24 cellular contexts compared by ENCODE assay signal in genomic region chr20:38924718-38925117, GRCh38. TPM values are rescaled to one million over a fixed set of nuclear protein-coding genes. Genes with fewer than 3 reads are reported as not detected.
DNase-seq lines count a peak whose midpoint lies in the region; ATAC-seq, FAIRE-seq and TF ChIP-seq lines count a peak whose summit lies in the region.
"Had no signal": no experiment of that assay in that cellular context is flagged by ENCODE, and none has a peak within 500 bp of the region (broad histone marks: within the 10 kb centered on the region; RNA-seq: fewer than 3 reads in every experiment).

No MANE protein-coding gene starts in this region.

- TF ChIP-seq CTCF in HepG2 (CRISPR knock-in tag; IDR thresholded peaks at IDR 0.05) (no peak), right lobe of liver (IDR thresholded peaks at IDR 0.05) (no peak), WTC11 (IDR thresholded peaks at IDR 0.05) (no peak)

- no peak overlapping the region for H2AFZ ChIP-seq in HepG2 (ENCODE audit: low read length)

- H3K4me1 ChIP-seq in HepG2 (ENCODE audit: insufficient read depth, low read length) = peaks cover 42% of the 10 kb centered on the region
- peaks cover 0 to 9% (median 2%) of the 10 kb centered on the region in 4 donors for H3K4me1 ChIP-seq in right lobe of liver
- H3K4me1 ChIP-seq: colonic mucosa had no signal

- H3K36me3 ChIP-seq in HepG2 (replicated peaks in 1 of 2; ENCODE audit: control insufficient read depth in 1 of 2, insufficient read depth in 2 of 2, low read length in 2 of 2) (no peaks in the 10 kb centered on the region), right lobe of liver (no peaks in the 10 kb centered on the region)
- H3K36me3 ChIP-seq: colonic mucosa, pancreas, Peyer's patch, uterus had no signal

- H3K27me3 Mint-ChIP-seq in WTC11 (ENCODE audit: low read depth) = no peaks in the 10 kb centered on the region
- peaks cover 5% of the 10 kb centered on the region for H3K27me3 Mint-ChIP-seq in memory B cell

- FAIRE-seq in HepG2 (lab: Jason Lieb, UNC) = no peak
- FAIRE-seq: GM18507, pancreas had no signal

- in situ Hi-C loops in HepG2 (cut with HindIII; ENCODE audit: extremely low pct_ligation_motif_present, low pct_unique_long_range_greater_than_20kb) = loop anchor here (5.0 kb wide), 1 partner anchor 123 kb away; no protein-coding TSS in a partner anchor

- TF ChIP-seq POLR2A in HepG2 (IDR thresholded peaks at IDR 0.05; ENCODE audit: insufficient read depth in 1 of 2, low read depth in 2 of 2, low read length in 2 of 2) (no peak), right lobe of liver (IDR thresholded peaks at IDR 0.05) (no peak)

- no peak for TF ChIP-seq RAD21 in HepG2 (CRISPR knock-in tag; IDR thresholded peaks at IDR 0.05)

- peaks cover 5 to 23% of the 10 kb centered on the region in 2 experiments; a peak in 4 of 5 replicates for H3K27me3 ChIP-seq in HepG2 (ENCODE audit: control insufficient read depth in 1 of 2, insufficient read depth in 2 of 2, low read length in 2 of 2)
- H3K27me3 ChIP-seq in right lobe of liver = no peaks in the 10 kb centered on the region
- H3K27me3 ChIP-seq: colonic mucosa, pancreas, Peyer's patch, SJCRH30, uterus had no signal

- CTCF ChIA-PET in HepG2 (lab: Yijun Ruan, JAX; ENCODE audit: low intra/inter-chr PET ratio, low total read pairs) = interaction anchor here (1.9 to 2.2 kb wide), 2 partner anchors 31 to 123 kb away, joined by 9 to 21 read pairs; no protein-coding TSS in a partner anchor
- CTCF ChIA-PET in WTC11 (lab: Charles Lee) = no interaction called here

- H3K79me2 ChIP-seq in HepG2 (ENCODE audit: insufficient read depth, low read length) = peaks cover 33% of the 10 kb centered on the region

- no peak for TF ChIP-seq EP300 in HepG2 (IDR thresholded peaks at IDR 0.05; ENCODE audit: low read depth in 2 of 2, low read length in 2 of 2)
- no peak for TF ChIP-seq EP300 in HepG2 (CRISPR knock-in tag; IDR thresholded peaks at IDR 0.05; ENCODE audit: borderline replicate concordance)

- H3K4me3 ChIP-seq in HepG2 (replicated peaks in 1 of 3; ENCODE audit: insufficient read depth in 1 of 3, low read depth in 2 of 3, low read length in 3 of 3) (no peak overlapping the region), right lobe of liver (no peak overlapping the region)
- H3K4me3 ChIP-seq: colonic mucosa, pancreas, Peyer's patch, SJCRH30, uterus had no signal

- H3K9me3 ChIP-seq in HepG2 (ENCODE audit: low read length) (no peaks in the 10 kb centered on the region), right lobe of liver (no peaks in the 10 kb centered on the region)
- H3K9me3 ChIP-seq: colonic mucosa, pancreas, Peyer's patch, SJCRH30, uterus had no signal

- no TSS peak for BruUV-seq in HepG2 (replicated peaks; lab: Mats Ljungman, UMichigan)

- 83% methylated on average over 2 of the region's 2 CpGs for WGBS in HepG2 (ENCODE audit: low lambda C conversion rate)
- WGBS in right lobe of liver (ENCODE audit: insufficient coverage, low coverage, low lambda C conversion rate, missing lambda C conversion rate) = 86% methylated on average over 2 of the region's 2 CpGs

- H3K36me3 Mint-ChIP-seq in WTC11 (peaks cover 10% of the 10 kb centered on the region), memory B cell (peaks cover 5% of the 10 kb centered on the region)

- no peak for ATAC-seq in HepG2
- ATAC-seq in right lobe of liver = no peak
- no peak for ATAC-seq in WTC11
- no peak for ATAC-seq in memory B cell (ENCODE audit: low read depth)
- ATAC-seq: activated T-cell treated with anti-CD3 and anti-CD28 coated beads, Interleukin-2, amount 50 U/mL, for 4 hours; pancreas had no signal

- H3K9me3 Mint-ChIP-seq in WTC11 = no peaks in the 10 kb centered on the region
- H3K9me3 Mint-ChIP-seq in memory B cell = no peaks in the 10 kb centered on the region
- H3K9me3 Mint-ChIP-seq: activated T-cell treated with anti-CD3 and anti-CD28 coated beads, Interleukin-2, amount 50 U/mL, for 4 hours had no signal

- H3K27ac ChIP-seq in HepG2 (ENCODE audit: extremely low read length, insufficient read depth, low read length) (no peak overlapping the region), right lobe of liver (no peak overlapping the region)
- H3K27ac ChIP-seq: C4-2B, colonic mucosa, pancreas, Peyer's patch, SJCRH30, uterus, WERI-Rb-1 had no signal

- POLR2A ChIA-PET in HepG2 (lab: Yijun Ruan, JAX) (no interaction called here), WTC11 (lab: Charles Lee) (interaction anchor here (1.0 kb wide), 1 partner anchor 120 kb away, joined by 3 read pairs; the partner anchor contains the start of gene PPP1R16B)

- no peak overlapping the region for H3K4me2 ChIP-seq in HepG2 (ENCODE audit: low read depth, low read length)

- H3K4me3 Mint-ChIP-seq in WTC11 = no peak overlapping the region
- peak overlapping the region; percentile 22 for H3K4me3 Mint-ChIP-seq in memory B cell

- DNase-seq in HepG2 (ENCODE audit: low spot score) (no peak), right lobe of liver (no peak), WTC11 (ENCODE audit: low spot score) (no peak), memory B cell (ENCODE audit: low spot score in 2 of 2) (no peak), NCI-H2171 treated with DMSO at 0.1 percent for 48 hours (lab: John Stamatoyannopoulos, UW) (no peak), NCI-H2227 (lab: John Stamatoyannopoulos, UW; ENCODE audit: unreplicated experiment) (no peak), NCI-H2196 treated with DMSO at 0.1 percent for 48 hours (lab: John Stamatoyannopoulos, UW; ENCODE audit: unreplicated experiment) (no peak), D341Med (ENCODE audit: low spot score) (no peak)
- DNase-seq: activated CD8-positive, alpha-beta memory T cell treated with anti-CD3 and anti-CD28 coated beads for 24 hours; activated T-cell treated with anti-CD3 and anti-CD28 coated beads, Interleukin-2, amount 50 U/mL, for 4 hours; colonic mucosa; DMS53; GDM1; mammary epithelial cell; NCI-H1105; NCI-H2081; NCI-H510A; pancreas; Peyer's patch; SJCRH30; uterus; WERI-Rb-1 had no signal

- H3K4me1 Mint-ChIP-seq in WTC11 (peaks cover 21% of the 10 kb centered on the region), memory B cell (peaks cover 17% of the 10 kb centered on the region)

- intact Hi-C loops in HepG2 (cut with micrococcal nuclease; ENCODE audit: unreplicated experiment) = no loop called here
- intact Hi-C loops in right lobe of liver (cut with DNase I) = no loop called here

- no peak overlapping the region for H3K27ac Mint-ChIP-seq in WTC11
- peak overlapping the region; percentile 16 for H3K27ac Mint-ChIP-seq in memory B cell

- H4K20me1 ChIP-seq in HepG2 (ENCODE audit: insufficient read depth, low read length) = peaks cover 10% of the 10 kb centered on the region; the same call in 1 of the 2 replicates

- H3K9ac ChIP-seq in HepG2 (ENCODE audit: insufficient read depth, low read depth, low read length) = no peak overlapping the region

RNA-seq across cellular contexts. Expression of gene FAM83D, which starts 1.5 kb away (rescaled TPM):
- 64.0 and 76.5 TPM in 2 replicates for total RNA-seq in HepG2 (2016; rRNA removed; fragmentation: Illumina TruSeq; extraction: Trizol)
- total RNA-seq in HepG2 (2016; cell fraction: cytosol; rRNA removed; fragmentation: Illumina TruSeq; extraction: Trizol; ENCODE audit: low read depth) = 7.7 and 8.1 TPM in 2 replicates
- 64.0 and 71.6 TPM in 2 replicates for total RNA-seq in HepG2 (2016; cell fraction: insoluble cytoplasmic fraction; rRNA removed; fragmentation: Illumina TruSeq; extraction: Trizol)
- total RNA-seq in HepG2 (2016; cell fraction: membrane; rRNA removed; fragmentation: Illumina TruSeq; extraction: Trizol) = 21.2 and 23.0 TPM in 2 replicates
- 31.3 and 37.7 TPM in 2 replicates for total RNA-seq in HepG2 (2016; cell fraction: nucleus; rRNA removed; fragmentation: Illumina TruSeq; extraction: Trizol)
- polyA plus RNA-seq in HepG2 (2011; rRNA removed) = 26.7 and 51.4 TPM in 2 replicates
- 28.2 and 38.6 TPM in 2 replicates for polyA plus RNA-seq in HepG2 (2011; cell fraction: cytosol; rRNA removed)
- polyA plus RNA-seq in HepG2 (2011; cell fraction: nucleus; rRNA removed) = 23.7 and 42.3 TPM in 2 replicates
- polyA plus RNA-seq in HepG2 (2012) = 13.4 and 27.1 TPM in 2 replicates
- 3.9 and 4.0 TPM in 2 replicates for polyA plus RNA-seq in HepG2 (2016; cell fraction: cytosol; fragmentation: Illumina TruSeq; extraction: Trizol; ENCODE audit: low read depth)
- 80.4 and 80.8 TPM in 2 replicates for polyA plus RNA-seq in HepG2 (2016; cell fraction: insoluble cytoplasmic fraction; fragmentation: Illumina TruSeq; extraction: Trizol; ENCODE audit: low read depth)
- polyA plus RNA-seq in HepG2 (2016; cell fraction: membrane; fragmentation: Illumina TruSeq; extraction: Trizol; ENCODE audit: low read depth) = 11.5 and 12.2 TPM in 2 replicates
- polyA plus RNA-seq in HepG2 (2016; cell fraction: nucleus; fragmentation: Illumina TruSeq; extraction: Trizol; ENCODE audit: insufficient read depth, low read depth) = 61.5 and 62.0 TPM in 2 replicates
- 42.3 and 93.4 TPM in 2 replicates for polyA minus RNA-seq in HepG2 (2011; rRNA and poly(A)+ RNA removed; ENCODE audit: low replicate concordance)
- 16.7 and 27.9 TPM in 2 replicates for polyA minus RNA-seq in HepG2 (2011; cell fraction: cytosol; rRNA and poly(A)+ RNA removed)
- polyA minus RNA-seq in HepG2 (2011; cell fraction: nucleus; rRNA and poly(A)+ RNA removed) = 19.5 and 32.3 TPM in 2 replicates
- 1 to 10 TPM in 4 of 6 experiments, under 1 TPM in 2; 0.83 to 3.3 (median 1.7) TPM for total RNA-seq in right lobe of liver
- total RNA-seq in WTC11 (2021) = 57.7 to 66.9 TPM (median 58.3 TPM) in 3 replicates

RNA-seq across cellular contexts. Expression of gene DHX35, which starts 37.4 kb away (rescaled TPM):
- 28.7 and 30.4 TPM in 2 replicates for total RNA-seq in HepG2 (2016; rRNA removed; fragmentation: Illumina TruSeq; extraction: Trizol)
- total RNA-seq in HepG2 (2016; cell fraction: cytosol; rRNA removed; fragmentation: Illumina TruSeq; extraction: Trizol; ENCODE audit: low read depth) = 5.2 and 6.7 TPM in 2 replicates
- total RNA-seq in HepG2 (2016; cell fraction: insoluble cytoplasmic fraction; rRNA removed; fragmentation: Illumina TruSeq; extraction: Trizol) = 29.9 and 33.4 TPM in 2 replicates
- 8.6 and 10.5 TPM in 2 replicates for total RNA-seq in HepG2 (2016; cell fraction: membrane; rRNA removed; fragmentation: Illumina TruSeq; extraction: Trizol)
- total RNA-seq in HepG2 (2016; cell fraction: nucleus; rRNA removed; fragmentation: Illumina TruSeq; extraction: Trizol) = 35.4 and 36.9 TPM in 2 replicates
- 25.8 and 26.2 TPM in 2 replicates for polyA plus RNA-seq in HepG2 (2011; rRNA removed)
- polyA plus RNA-seq in HepG2 (2011; cell fraction: cytosol; rRNA removed) = 18.8 and 19.6 TPM in 2 replicates
- polyA plus RNA-seq in HepG2 (2011; cell fraction: nucleus; rRNA removed) = 58.1 and 67.7 TPM in 2 replicates
- polyA plus RNA-seq in HepG2 (2012) = 11.8 and 14.5 TPM in 2 replicates
- 1.6 and 1.8 TPM in 2 replicates for polyA plus RNA-seq in HepG2 (2016; cell fraction: cytosol; fragmentation: Illumina TruSeq; extraction: Trizol; ENCODE audit: low read depth)
- 24.2 and 25.5 TPM in 2 replicates for polyA plus RNA-seq in HepG2 (2016; cell fraction: insoluble cytoplasmic fraction; fragmentation: Illumina TruSeq; extraction: Trizol; ENCODE audit: low read depth)
- 4.9 TPM in 2 replicates for polyA plus RNA-seq in HepG2 (2016; cell fraction: membrane; fragmentation: Illumina TruSeq; extraction: Trizol; ENCODE audit: low read depth)
- polyA plus RNA-seq in HepG2 (2016; cell fraction: nucleus; fragmentation: Illumina TruSeq; extraction: Trizol; ENCODE audit: insufficient read depth, low read depth) = 45.4 and 47.2 TPM in 2 replicates
- 25.6 and 28.7 TPM in 2 replicates for polyA minus RNA-seq in HepG2 (2011; rRNA and poly(A)+ RNA removed; ENCODE audit: low replicate concordance)
- polyA minus RNA-seq in HepG2 (2011; cell fraction: cytosol; rRNA and poly(A)+ RNA removed) = 10.4 and 11.8 TPM in 2 replicates
- 46.6 and 48.2 TPM in 2 replicates for polyA minus RNA-seq in HepG2 (2011; cell fraction: nucleus; rRNA and poly(A)+ RNA removed)
- total RNA-seq in right lobe of liver = 1 to 10 TPM; 3.2 to 7.5 (median 4.8) TPM
- 17.8 to 20.4 TPM (median 18.7 TPM) in 3 replicates for total RNA-seq in WTC11 (2021)

Comparison
In these comparisons a context has a peak if more than half of its experiments do, and no peak if none do; other contexts are left out.
1. Of the 50 proteins assayed by ChIP-seq in both HepG2 and WTC11: peak only in HepG2: none; only in WTC11: none; in both: ZNF121; in neither: 49.